Comparison of ENCODE assay signal across 7 cellular contexts in genomic region chr20:25695532-25696383, GRCh38. TPM values are rescaled to one million over a fixed set of nuclear protein-coding genes. Genes with fewer than 3 reads are reported as not detected.
DNase-seq lines count a peak whose midpoint lies in the region; ATAC-seq and TF ChIP-seq lines count a peak whose summit lies in the region.

No MANE protein-coding gene starts in this region.

- H3K9ac ChIP-seq in Loucy (ENCODE audit: low read depth, low read length, poor library complexity, severe bottlenecking): peak overlapping the region; percentile 99

- peak overlapping the region; percentile 97 for H3K4me2 ChIP-seq in Loucy (ENCODE audit: low read depth, low read length, poor library complexity, severe bottlenecking)

- ATAC-seq in central memory CD8-positive, alpha-beta T cell (replicated peaks; ENCODE audit: extremely low read depth, poor library complexity, severe bottlenecking): no peak

- TF ChIP-seq CTCF in GM12864 (IDR thresholded peaks at IDR 0.05; ENCODE audit: low read depth, low read length, missing control alignments) (no peak), Loucy (conservative IDR thresholded peaks at IDR 0.05; ENCODE audit: low read length) (no peak), lower leg skin (IDR thresholded peaks at IDR 0.05) (no peak), transverse colon (IDR thresholded peaks at IDR 0.05) (no peak)

- H3K9me2 ChIP-seq in Loucy (replicated peaks; ENCODE audit: low read depth, low read length): no peaks in the 10 kb centered on the region

- peak overlapping the region; percentile 91 for H3K4me3 Mint-ChIP-seq in central memory CD8-positive, alpha-beta T cell

- no peak for DNase-seq in GM12864 (ENCODE audit: low read depth)
- DNase-seq in central memory CD8-positive, alpha-beta T cell (ENCODE audit: low spot score in 2 of 2): no peak
- DNase-seq in lower leg skin (ENCODE audit: low spot score in 2 of 2): peak in 1 of 2 donors; percentile 24
- DNase-seq in transverse colon: peak; percentile 22
- no peak for DNase-seq in epidermal melanocyte (ENCODE audit: insufficient read length, low spot score)
- no peak for DNase-seq in COLO829 (ENCODE audit: low spot score)

- H3F3A ChIP-seq in Loucy (ENCODE audit: low read depth): 0 out of 2 replicates have a peak, but pooled peaks cover 3% of the 10 kb centered on the region

- H3K36me3 Mint-ChIP-seq in central memory CD8-positive, alpha-beta T cell (ENCODE audit: insufficient read depth): peaks cover 11% of the 10 kb centered on the region

- no peaks in the 10 kb centered on the region for H3K9me3 Mint-ChIP-seq in central memory CD8-positive, alpha-beta T cell

- H2AFZ ChIP-seq in Loucy (ENCODE audit: low read length): peak overlapping the region; percentile 95

- H4K20me1 ChIP-seq in Loucy (ENCODE audit: insufficient read depth, low read length, poor library complexity, severe bottlenecking): no peaks in the 10 kb centered on the region

- H3K27me3 Mint-ChIP-seq in central memory CD8-positive, alpha-beta T cell: no peaks in the 10 kb centered on the region

- H3K4me3 ChIP-seq in GM12864 (ENCODE audit: low read depth, low read length) (peak overlapping the region; percentile 95), Loucy (ENCODE audit: low read length, poor library complexity, severe bottlenecking) (peak overlapping the region; percentile 84), lower leg skin (ENCODE audit: low read depth, poor library complexity, severe bottlenecking) (peak overlapping the region; percentile 87), transverse colon (peak overlapping the region; percentile 46 to 91 (median 86))

- H3K9me3 ChIP-seq in Loucy (ENCODE audit: insufficient read depth, low read depth, low read length) (peaks cover 6% of the 10 kb centered on the region; the same call in 1 of the 2 replicates), transverse colon (peaks cover 7 to 8% of the 10 kb centered on the region in 2 donors)

- no peak for TF ChIP-seq EP300 in transverse colon (IDR thresholded peaks at IDR 0.05; ENCODE audit: low read depth)

- H3K27me3 ChIP-seq in Loucy (ENCODE audit: insufficient read depth, low read length, poor library complexity, severe bottlenecking) (peaks cover 3% of the 10 kb centered on the region), transverse colon (no peaks in the 10 kb centered on the region)

- H3K4me1 Mint-ChIP-seq in central memory CD8-positive, alpha-beta T cell: peaks cover 31% of the 10 kb centered on the region

- intact Hi-C loops in lower leg skin (cut with DNase I; ENCODE audit: low total_unique reads) (loop anchor here (10.0 kb wide), 1 partner anchor 701 kb away; the partner anchor contains the start of gene APMAP), transverse colon (cut with DNase I; ENCODE audit: low total_unique reads) (no loop called here)

- WGBS in lower leg skin, 2 donors: 23 to 35% methylated on average over 10 to 15 of the region's 31 CpGs
- 15 to 89% methylated on average over 5 to 27 of the region's 31 CpGs for WGBS in transverse colon (ENCODE audit: low coverage in 1 of 2), 2 donors

- in situ Hi-C loops in transverse colon (cut with MboI; ENCODE audit: low pct_ligation_motif_present in 1 of 4, low pct_unique_long_range_greater_than_20kb in 1 of 4, low sequenced_read_pairs in 3 of 4): loop anchor here in 2 of 4 donors (10.0 to 25.0 kb wide), 2 partner anchors 71 to 167 kb away; partner anchors contain the start of gene NANP (in 1 of the 2)

- H3K79me2 ChIP-seq in Loucy (ENCODE audit: insufficient read depth, low read length): peaks cover 20% of the 10 kb centered on the region

- H3K4me1 ChIP-seq in Loucy (ENCODE audit: insufficient read depth, low read length, poor library complexity, severe bottlenecking): peaks cover 23% of the 10 kb centered on the region
- peaks cover 8 to 15% (median 13%) of the 10 kb centered on the region in 4 donors for H3K4me1 ChIP-seq in transverse colon

- no peak for TF ChIP-seq POLR2A in lower leg skin (IDR thresholded peaks at IDR 0.05)
- no peak for TF ChIP-seq POLR2A in transverse colon (IDR thresholded peaks at IDR 0.05)

- H3K36me3 ChIP-seq in Loucy (ENCODE audit: insufficient read depth, low read length) (no peaks in the 10 kb centered on the region), transverse colon (no peaks in the 10 kb centered on the region)

- H3K27ac ChIP-seq in transverse colon: peak overlapping the region; percentile 79 to 93 (median 92)

- peak overlapping the region; percentile 86 for H3K27ac Mint-ChIP-seq in central memory CD8-positive, alpha-beta T cell (ENCODE audit: low read depth)

RNA-seq across cellular contexts. Expression of gene ZNF337, which starts 0.9 kb away (rescaled TPM):
- total RNA-seq in lower leg skin (10 to 100 TPM; 10.7 to 18.9 (median 13.4) TPM), transverse colon (10 to 100 TPM in 2 of 4 donors, 1 to 10 TPM in 2; 5.2 to 17.1 (median 11.0) TPM)
